ENCODE assay signal across 20 cellular contexts in the genomic region with DNA sequence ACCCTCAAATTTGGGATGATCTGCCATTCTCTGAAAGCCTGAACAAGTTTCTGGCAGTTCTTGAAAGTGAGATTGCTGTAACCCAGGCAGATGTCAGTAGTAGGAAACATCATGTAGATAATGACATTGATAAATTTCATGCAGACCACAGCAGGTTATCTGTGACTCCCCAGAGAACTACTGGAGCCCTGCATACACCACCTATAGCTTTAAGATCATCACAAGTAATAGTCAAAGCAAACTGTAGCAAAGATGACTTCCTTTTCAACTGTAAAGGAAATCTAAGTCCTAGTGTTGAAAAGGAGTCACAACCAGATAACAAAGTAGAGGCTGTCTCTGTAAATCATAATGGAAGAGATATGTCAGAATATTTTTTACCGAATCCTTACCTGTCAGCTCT.
"Had no signal": no experiment of that assay in that cellular context is flagged by ENCODE, and none has a peak within 500 bp of the region (broad histone marks: within the 10 kb centered on the region; RNA-seq: fewer than 3 reads in every experiment).

No MANE protein-coding gene starts in this region.

- H3K4me3 ChIP-seq: hepatocyte, mucosa of descending colon, thyroid gland had no signal

- H3K9me3 Mint-ChIP-seq: activated naive CD4-positive, alpha-beta T cell treated with anti-CD3 and anti-CD28 coated beads, Interleukin-2, amount 50 U/mL, for 72 hours; brain; effector memory CD8-positive, alpha-beta T cell; natural killer cell had no signal

- H3K4me1 Mint-ChIP-seq: brain had no signal

- H3K27ac ChIP-seq: hepatocyte, thyroid gland had no signal

- H3K27me3 ChIP-seq: hepatocyte, thyroid gland had no signal

- H3K4me1 ChIP-seq: thyroid gland had no signal

- DNase-seq: activated CD4-positive, alpha-beta T cell treated with anti-CD3 and anti-CD28 coated beads, Interleukin-2, amount 50 U/mL, for 1 hour; activated CD4-positive, CD25-positive, alpha-beta regulatory T cell treated with anti-CD3 and anti-CD28 coated beads, Interleukin-2, amount 50 U/mL, for 72 hours; activated CD8-positive, alpha-beta memory T cell treated with anti-CD3 and anti-CD28 coated beads for 24 hours; activated CD8-positive, alpha-beta memory T cell treated with anti-CD3 and anti-CD28 coated beads, Interleukin-2, amount 50 U/mL, for 48 hours; activated effector memory CD4-positive, alpha-beta T cell treated with Interleukin-2 at 50 U/mL for 16 hours; activated T-cell treated with anti-CD3 and anti-CD28 coated beads, Interleukin-2, amount 50 U/mL, for 48 hours; caudate nucleus; effector memory CD8-positive, alpha-beta T cell; left cardiac atrium; mesenchymal stem cell; mucosa of descending colon; natural killer cell; posterior cingulate gyrus; retina; stimulated activated CD4-positive, alpha-beta T cell treated with anti-CD3 and anti-CD28 coated beads, Interleukin-1b, Interleukin-23, amount 100 ng/mL, for 48 hours; stimulated activated CD8-positive, alpha-beta memory T cell treated with anti-CD3 and anti-CD28 coated beads, Interleukin-4, amount 100 ng/mL, for 48 hours; thyroid gland had no signal

- H3K4me3 Mint-ChIP-seq: brain; effector memory CD8-positive, alpha-beta T cell; natural killer cell had no signal

- H3K27ac Mint-ChIP-seq: activated naive CD4-positive, alpha-beta T cell treated with anti-CD3 and anti-CD28 coated beads, Interleukin-2, amount 50 U/mL, for 72 hours; brain; effector memory CD8-positive, alpha-beta T cell had no signal

- H3K36me3 ChIP-seq: thyroid gland had no signal

- H3K36me3 Mint-ChIP-seq: brain, natural killer cell had no signal

- H3K27me3 Mint-ChIP-seq: brain; effector memory CD8-positive, alpha-beta T cell had no signal

- H3K9me3 ChIP-seq: mucosa of descending colon, thyroid gland had no signal
